Comparison of ENCODE assay signal across 17 cellular contexts in genomic region chr10:116269612-116270011, GRCh38. TPM values are rescaled to one million over a fixed set of nuclear protein-coding genes. Genes with fewer than 3 reads are reported as not detected.
DNase-seq lines count a peak whose midpoint lies in the region; ATAC-seq, FAIRE-seq and TF ChIP-seq lines count a peak whose summit lies in the region.
"Had no signal": no experiment of that assay in that cellular context is flagged by ENCODE, and none has a peak within 500 bp of the region (broad histone marks: within the 10 kb centered on the region; RNA-seq: fewer than 3 reads in every experiment).

No MANE protein-coding gene starts in this region.

- H3K4me1 Mint-ChIP-seq in GM23338 (peaks cover 8% of the 10 kb centered on the region; the same call in 2 of the 3 replicates), neural progenitor cell (peaks cover 6% of the 10 kb centered on the region)

- POLR2A ChIA-PET in K562 (lab: Yijun Ruan, JAX) = no interaction called here

- no peak for FAIRE-seq in K562 (lab: Jason Lieb, UNC)

- WGBS in K562 (ENCODE audit: insufficient coverage, low coverage, missing lambda C conversion rate) = 0% methylated on average over 6 of the region's 6 CpGs
- 42 to 46% methylated on average over 6 of the region's 6 CpGs for WGBS in tibial nerve, 2 donors

- no peak overlapping the region for H3K27ac ChIP-seq in GM23338 (ENCODE audit: low read depth)
- no peak overlapping the region for H3K27ac ChIP-seq in K562 (ENCODE audit: extremely low read depth, low read depth, low read length)
- no peak overlapping the region for H3K27ac ChIP-seq in neural progenitor cell
- H3K27ac ChIP-seq in tibial nerve = peak overlapping the region; percentile 69 to 93 (median 86)
- H3K27ac ChIP-seq: BLaER1, SJSA1 had no signal

- H3K9me3 ChIP-seq in K562 (replicated peaks; ENCODE audit: control insufficient read depth, insufficient read depth, low read depth, low read length) (no peaks in the 10 kb centered on the region), neural progenitor cell (ENCODE audit: low read depth) (no peaks in the 10 kb centered on the region), tibial nerve (no peaks in the 10 kb centered on the region)
- H3K9me3 ChIP-seq: SJSA1 had no signal

- H2AFZ ChIP-seq in GM23338 = no peak overlapping the region
- no peak overlapping the region for H2AFZ ChIP-seq in K562 (ENCODE audit: low read depth, low read length)
- no peak overlapping the region for H2AFZ ChIP-seq in neural progenitor cell (replicated peaks)

- TF ChIP-seq CTCF in GM23338 (conservative IDR thresholded peaks at IDR 0.05; ENCODE audit: low read depth in 2 of 2) (no peak), K562 (IDR thresholded peaks at IDR 0.05 in 2 of 3, conservative IDR thresholded peaks at IDR 0.05 in 1 of 3; ENCODE audit: insufficient read depth in 2 of 3, low read depth in 1 of 3, low read length in 3 of 3) (no peak), neural progenitor cell (IDR thresholded peaks at IDR 0.05) (no peak), tibial nerve (IDR thresholded peaks at IDR 0.05) (no peak)

- H3K4me3 ChIP-seq in GM23338 = no peak overlapping the region
- no peak overlapping the region for H3K4me3 ChIP-seq in K562
- H3K4me3 ChIP-seq in neural progenitor cell = no peak overlapping the region
- H3K4me3 ChIP-seq in tibial nerve = no peak overlapping the region
- H3K4me3 ChIP-seq: BLaER1, SJSA1 had no signal

- TF ChIP-seq RAD21 in K562 (CRISPR knock-in tag; conservative IDR thresholded peaks at IDR 0.05 in 1 of 2, IDR thresholded peaks at IDR 0.05 in 1 of 2) = no peak

- no peak overlapping the region for H3K4me2 ChIP-seq in GM23338
- H3K4me2 ChIP-seq in K562 (ENCODE audit: insufficient read depth, low read length) = no peak overlapping the region
- H3K4me2 ChIP-seq in neural progenitor cell = no peak overlapping the region
- H3K4me2 ChIP-seq: BLaER1 had no signal

- H3K9ac ChIP-seq in K562 (ENCODE audit: insufficient read depth in 1 of 2, low read depth in 2 of 2, low read length in 2 of 2) (no peak overlapping the region), neural progenitor cell (no peak overlapping the region)
- H3K9ac ChIP-seq: BLaER1 had no signal

- H3K27ac Mint-ChIP-seq in GM23338 (no peak overlapping the region), neural progenitor cell (no peak overlapping the region)
- H3K27ac Mint-ChIP-seq: CD8-positive, alpha-beta memory T cell; H9 had no signal

- H3K9me2 ChIP-seq in GM23338 (ENCODE audit: insufficient read depth) = no peaks in the 10 kb centered on the region

- DNase-seq in GM23338 (ENCODE audit: low spot score) = peak; percentile 15
- no peak for DNase-seq in K562 (ENCODE audit: extremely low read depth in 1 of 4, low spot score in 3 of 4)
- DNase-seq in neural progenitor cell (ENCODE audit: low spot score) = no peak
- peak in 1 of 2 donors; percentile 46 for DNase-seq in tibial nerve (ENCODE audit: low spot score in 2 of 2)
- DNase-seq: CD8-positive, alpha-beta memory T cell; H9; KBM-7; NCI-H1048; NCI-H2227 treated with DMSO at 0.1 percent for 48 hours; RPMI8226 had no signal

- TF ChIP-seq EP300 in K562 (IDR thresholded peaks at IDR 0.05; ENCODE audit: low read length) = no peak
- peak in 1 of 2 donors; percentile 19 for TF ChIP-seq EP300 in tibial nerve (IDR thresholded peaks at IDR 0.05)

- H3F3A ChIP-seq in GM23338 (replicated peaks; ENCODE audit: low read depth) (peaks cover 3% of the 10 kb centered on the region; the same call in 1 of the 2 replicates), neural progenitor cell (ENCODE audit: low read depth) (peaks cover 2% of the 10 kb centered on the region)

- no TSS peak for BruUV-seq in K562 (replicated peaks; lab: Mats Ljungman, UMichigan)

- H3K36me3 ChIP-seq in GM23338 (ENCODE audit: insufficient read depth) (no peaks in the 10 kb centered on the region), K562 (ENCODE audit: control insufficient read depth, insufficient read depth, low read length) (no peaks in the 10 kb centered on the region), neural progenitor cell (no peaks in the 10 kb centered on the region), tibial nerve (peaks cover 0 to 6% (median 0%) of the 10 kb centered on the region in 3 donors)
- H3K36me3 ChIP-seq: BLaER1 had no signal

- no peaks in the 10 kb centered on the region for H3K9me1 ChIP-seq in K562 (ENCODE audit: control insufficient read depth, insufficient read depth, low read length)

- H3K4me3 Mint-ChIP-seq in GM23338 (no peak overlapping the region), neural progenitor cell (peak overlapping the region; percentile 20)
- H3K4me3 Mint-ChIP-seq: CD8-positive, alpha-beta memory T cell had no signal

- no peak for TF ChIP-seq POLR2A in K562 (conservative IDR thresholded peaks at IDR 0.05)
- no peak for TF ChIP-seq POLR2A in tibial nerve (IDR thresholded peaks at IDR 0.05)

- no peaks in the 10 kb centered on the region for H3K79me2 ChIP-seq in GM23338 (replicated peaks; ENCODE audit: insufficient read depth)
- H3K79me2 ChIP-seq in K562 (ENCODE audit: control insufficient read depth, insufficient read depth, low read length) = no peaks in the 10 kb centered on the region
- no peaks in the 10 kb centered on the region for H3K79me2 ChIP-seq in neural progenitor cell (ENCODE audit: low read depth)

- H3K27me3 Mint-ChIP-seq in GM23338 (ENCODE audit: insufficient read depth, low read depth, poor library complexity) = peaks cover 59% of the 10 kb centered on the region
- H3K27me3 Mint-ChIP-seq in neural progenitor cell (ENCODE audit: insufficient read depth, low read depth) = peaks cover 26% of the 10 kb centered on the region

- CTCF ChIA-PET in K562 (lab: Yijun Ruan, JAX; ENCODE audit: low intra/inter-chr PET ratio) = no interaction called here

- intact Hi-C loops in K562 (cut with micrococcal nuclease) = no loop called here

- H3K36me3 Mint-ChIP-seq in GM23338 (ENCODE audit: low read depth) (no peaks in the 10 kb centered on the region; the same call in 2 of the 3 replicates), neural progenitor cell (no peaks in the 10 kb centered on the region)

- H4K20me1 ChIP-seq in GM23338 (replicated peaks; ENCODE audit: insufficient read depth) (no peaks in the 10 kb centered on the region), K562 (replicated peaks; ENCODE audit: control insufficient read depth, insufficient read depth, low read length) (no peaks in the 10 kb centered on the region), neural progenitor cell (ENCODE audit: low read depth) (no peaks in the 10 kb centered on the region)
- H4K20me1 ChIP-seq: BLaER1 had no signal

- in situ Hi-C loops in K562 (cut with MboI) = no loop called here

- ATAC-seq in GM23338 (no peak), K562 (no peak), HG03565 (IDR thresholded peaks at IDR 0.05; ENCODE audit: unreplicated experiment) (no peak), HG03469 (IDR thresholded peaks at IDR 0.05; ENCODE audit: unreplicated experiment) (no peak), GM18502 (IDR thresholded peaks at IDR 0.05; ENCODE audit: poor library complexity, unreplicated experiment) (no peak)

- H3K27me3 ChIP-seq in GM23338 (ENCODE audit: insufficient read depth) = peaks cover 83% of the 10 kb centered on the region
- H3K27me3 ChIP-seq in K562 (ENCODE audit: control insufficient read depth in 2 of 2, insufficient read depth in 2 of 2, low read length in 2 of 2) = peaks cover 0 to 22% of the 10 kb centered on the region in 2 experiments; a peak in 2 of 5 replicates
- H3K27me3 ChIP-seq in neural progenitor cell = peaks cover 73% of the 10 kb centered on the region
- peaks cover 0 to 11% of the 10 kb centered on the region in 2 donors for H3K27me3 ChIP-seq in tibial nerve

- no peaks in the 10 kb centered on the region for H3K9me3 Mint-ChIP-seq in GM23338
- no peaks in the 10 kb centered on the region for H3K9me3 Mint-ChIP-seq in neural progenitor cell
- H3K9me3 Mint-ChIP-seq: H9 had no signal

- H3K4me1 ChIP-seq in GM23338 (ENCODE audit: insufficient read depth) (peaks cover under 1% of the 10 kb centered on the region), K562 (replicated peaks in 1 of 2; ENCODE audit: control insufficient read depth in 2 of 2, insufficient read depth in 2 of 2, low read length in 2 of 2) (no peaks in the 10 kb centered on the region; a peak in 2 of 5 replicates), neural progenitor cell (peaks cover 13% of the 10 kb centered on the region), tibial nerve (peaks cover 0 to 56% (median 0%) of the 10 kb centered on the region in 4 donors)

RNA-seq across cellular contexts. Expression of gene GFRA1, which starts 3.4 kb away (rescaled TPM):
- total RNA-seq in GM23338 (2014; rRNA removed; shearing (Covaris generic)) = 2.5 and 2.8 TPM in 2 replicates
- polyA plus RNA-seq in GM23338 (2016; fragmentation: Nextera tagmentation; extraction: Ambion mirVana) = 1.2 and 1.4 TPM in 2 replicates
- total RNA-seq in K562 (2011; cell fraction: chromatin; rRNA removed; ENCODE audit: low replicate concordance) = not detected in 2 replicates
- not detected in 2 replicates for total RNA-seq in K562 (2011; cell fraction: nucleolus; rRNA removed)
- total RNA-seq in K562 (2011; cell fraction: nucleoplasm; rRNA removed) = not detected in 2 replicates
- total RNA-seq in K562 (2014; rRNA removed) = not detected in 2 replicates
- total RNA-seq in K562 (2014; rRNA removed; fragmentation: Illumina TruSeq; extraction: Trizol) = not detected in 2 replicates
- total RNA-seq in K562 (2015; rRNA removed; fragmentation: Illumina TruSeq; extraction: Trizol) = not detected in 2 replicates
- 0.04 TPM in 2 replicates for total RNA-seq in K562 (2021)
- not detected in 2 replicates for polyA plus RNA-seq in K562 (2011; rRNA removed)
- not detected in 2 replicates for polyA plus RNA-seq in K562 (2011; cell fraction: cytosol; rRNA removed)
- not detected in 2 replicates for polyA plus RNA-seq in K562 (2011; cell fraction: nucleus; rRNA removed)
- not detected in 2 replicates for polyA plus RNA-seq in K562 (2012)
- not detected in 2 replicates for polyA plus RNA-seq in K562 (2014; fragmentation: Illumina TruSeq; extraction: Trizol)
- not detected for polyA plus RNA-seq in K562 (2014; fragmentation: Nextera tagmentation; extraction: Ambion mirVana)
- not detected in 2 replicates for polyA plus RNA-seq in K562 (2014; rRNA removed)
- not detected in 2 replicates for polyA minus RNA-seq in K562 (2011; rRNA and poly(A)+ RNA removed)
- polyA minus RNA-seq in K562 (2011; cell fraction: cytosol; rRNA and poly(A)+ RNA removed) = not detected in 2 replicates
- not detected in 2 replicates for polyA minus RNA-seq in K562 (2011; cell fraction: nucleus; rRNA and poly(A)+ RNA removed)
- total RNA-seq in neural progenitor cell (ENCODE audit: low replicate concordance) = 14.0 and 14.6 TPM in 2 replicates
- 100 to 1,000 TPM in 1 of 4 donors, 10 to 100 TPM in 3; 57.9 to 104 (median 61.6) TPM for total RNA-seq in tibial nerve
- total RNA-seq: CD8-positive, alpha-beta memory T cell; OCI-LY7 had no signal
- polyA plus RNA-seq: CD8-positive, alpha-beta memory T cell had no signal

RNA-seq across cellular contexts. Expression of gene CCDC172, which starts 54.6 kb away (rescaled TPM):
- 3.8 and 4.6 TPM in 2 replicates for total RNA-seq in GM23338 (2014; rRNA removed; shearing (Covaris generic))
- polyA plus RNA-seq in GM23338 (2016; fragmentation: Nextera tagmentation; extraction: Ambion mirVana) = 17.6 and 20.6 TPM in 2 replicates
- not detected in 2 replicates for total RNA-seq in K562 (2011; cell fraction: chromatin; rRNA removed; ENCODE audit: low replicate concordance)
- not detected in 2 replicates for total RNA-seq in K562 (2011; cell fraction: nucleolus; rRNA removed)
- not detected in 2 replicates for total RNA-seq in K562 (2011; cell fraction: nucleoplasm; rRNA removed)
- not detected in 2 replicates for total RNA-seq in K562 (2014; rRNA removed)
- not detected in 2 replicates for total RNA-seq in K562 (2014; rRNA removed; fragmentation: Illumina TruSeq; extraction: Trizol)
- not detected in 2 replicates for total RNA-seq in K562 (2015; rRNA removed; fragmentation: Illumina TruSeq; extraction: Trizol)
- total RNA-seq in K562 (2021) = not detected in 2 replicates
- not detected in 2 replicates for polyA plus RNA-seq in K562 (2011; rRNA removed)
- not detected in 2 replicates for polyA plus RNA-seq in K562 (2011; cell fraction: cytosol; rRNA removed)
- not detected in 2 replicates for polyA plus RNA-seq in K562 (2011; cell fraction: nucleus; rRNA removed)
- polyA plus RNA-seq in K562 (2012) = not detected in 2 replicates
- polyA plus RNA-seq in K562 (2014; fragmentation: Illumina TruSeq; extraction: Trizol) = not detected in 2 replicates
- polyA plus RNA-seq in K562 (2014; fragmentation: Nextera tagmentation; extraction: Ambion mirVana) = not detected
- polyA plus RNA-seq in K562 (2014; rRNA removed) = not detected in 2 replicates
- polyA minus RNA-seq in K562 (2011; rRNA and poly(A)+ RNA removed) = not detected in 2 replicates
- not detected in 2 replicates for polyA minus RNA-seq in K562 (2011; cell fraction: cytosol; rRNA and poly(A)+ RNA removed)
- not detected in 2 replicates for polyA minus RNA-seq in K562 (2011; cell fraction: nucleus; rRNA and poly(A)+ RNA removed)
- not detected in 2 replicates for total RNA-seq in neural progenitor cell (ENCODE audit: low replicate concordance)
- total RNA-seq in tibial nerve = not detected
- total RNA-seq: CD8-positive, alpha-beta memory T cell; M059J; OCI-LY7; SJSA1 had no signal
- polyA plus RNA-seq: CD8-positive, alpha-beta memory T cell had no signal

Comparison
In these comparisons a context has a peak if more than half of its experiments do, and no peak if none do; other contexts are left out.
1. H3K27ac ChIP-seq: peak in tibial nerve (4 of 4); none in GM23338 (single experiment), K562 (single experiment) and neural progenitor cell (single experiment).